ENCODE assay signal across 13 cellular contexts in genomic region chr9:33453286-33453882, GRCh38. TPM values are rescaled to one million over a fixed set of nuclear protein-coding genes. Genes with fewer than 3 reads are reported as not detected.
DNase-seq lines count a peak whose midpoint lies in the region; ATAC-seq and TF ChIP-seq lines count a peak whose summit lies in the region.
"Had no signal": no experiment of that assay in that cellular context is flagged by ENCODE, and none has a peak within 500 bp of the region (broad histone marks: within the 10 kb centered on the region; RNA-seq: fewer than 3 reads in every experiment).

No MANE protein-coding gene starts in this region.

- peaks cover 55% of the 10 kb centered on the region for H3K4me1 Mint-ChIP-seq in T-helper 17 cell

- TF ChIP-seq CTCF in GM10266 (IDR thresholded peaks at IDR 0.05; ENCODE audit: control insufficient read depth, insufficient read depth, low read depth, missing control alignments), result no peak

- peak; percentile 16 for ATAC-seq in T-helper 17 cell
- ATAC-seq in GM19397 (IDR thresholded peaks at IDR 0.05; ENCODE audit: unreplicated experiment), result no peak
- no peak for ATAC-seq in GM18873 (IDR thresholded peaks at IDR 0.05; ENCODE audit: low FRiP score, unreplicated experiment)

- H3K27me3 Mint-ChIP-seq in T-helper 17 cell, result no peaks in the 10 kb centered on the region

- no peaks in the 10 kb centered on the region for H3K36me3 Mint-ChIP-seq in T-helper 17 cell (ENCODE audit: low read depth)
- H3K36me3 Mint-ChIP-seq: brain had no signal

- H3K9me3 ChIP-seq in T-helper 17 cell (ENCODE audit: control insufficient read depth, low read length, poor library complexity, severe bottlenecking), result no peaks in the 10 kb centered on the region
- H3K9me3 ChIP-seq in iPS-20b (ENCODE audit: insufficient read depth, low read depth, low read length), result no peaks in the 10 kb centered on the region
- H3K9me3 ChIP-seq: esophagus muscularis mucosa, SJCRH30, upper lobe of right lung had no signal

- peak overlapping the region; percentile 24 for H3K9ac ChIP-seq in iPS-20b (ENCODE audit: low read depth, low read length)

- H3K4me1 ChIP-seq in ACC112 (ENCODE audit: control insufficient read depth, insufficient read depth, low read length, unreplicated experiment), result peaks cover 11% of the 10 kb centered on the region
- peaks cover 5% of the 10 kb centered on the region; the same call in 1 of the 2 replicates for H3K4me1 ChIP-seq in iPS-20b (ENCODE audit: insufficient read depth, low read length)
- H3K4me1 ChIP-seq: upper lobe of right lung had no signal

- H3K27ac Mint-ChIP-seq in T-helper 17 cell, result peak overlapping the region; percentile 98

- no peaks in the 10 kb centered on the region for H3K79me2 ChIP-seq in ACC112 (ENCODE audit: control insufficient read depth, insufficient read depth, low read length, unreplicated experiment)

- H3K4me3 Mint-ChIP-seq in T-helper 17 cell, result peak overlapping the region; percentile 31
- H3K4me3 Mint-ChIP-seq: brain had no signal

- H3K4me3 ChIP-seq in ACC112 (ENCODE audit: low read depth, low read length) (no peak overlapping the region), iPS-20b (ENCODE audit: low read length) (no peak overlapping the region)
- H3K4me3 ChIP-seq: esophagus muscularis mucosa, SJCRH30, upper lobe of right lung had no signal

- H3K27ac ChIP-seq in ACC112 (ENCODE audit: low read depth, low read length), result 0 out of 2 replicates have a peak overlapping the region, but pooled peaks have one; percentile 14
- H3K27ac ChIP-seq in iPS-20b (ENCODE audit: low read length), result no peak overlapping the region
- H3K27ac ChIP-seq: C4-2B, esophagus muscularis mucosa, SJCRH30, upper lobe of right lung had no signal

- peak overlapping the region; percentile 10 for H2AFZ ChIP-seq in ACC112 (ENCODE audit: low read length, unreplicated experiment)

- H3K36me3 ChIP-seq in ACC112 (ENCODE audit: insufficient read depth, low read length) (no peaks in the 10 kb centered on the region), iPS-20b (ENCODE audit: insufficient read depth, low read depth, low read length) (no peaks in the 10 kb centered on the region)
- H3K36me3 ChIP-seq: esophagus muscularis mucosa, SJCRH30, upper lobe of right lung had no signal

- DNase-seq in ELR (ENCODE audit: low read depth) (peak; percentile 55), T-helper 17 cell (no peak), GM10266 (ENCODE audit: extremely low spot score) (no peak)
- DNase-seq in activated effector memory CD4-positive, alpha-beta T cell treated with anti-CD3 and anti-CD28 coated beads, Interleukin-2, amount 50 U/mL, for 16 hours, result no peak

- no peaks in the 10 kb centered on the region for H3K27me3 ChIP-seq in ACC112 (ENCODE audit: insufficient read depth, low read length)
- peaks cover 5% of the 10 kb centered on the region for H3K27me3 ChIP-seq in iPS-20b (ENCODE audit: insufficient read depth, low read length)
- H3K27me3 ChIP-seq: esophagus muscularis mucosa, SJCRH30, upper lobe of right lung had no signal

RNA-seq across cellular contexts. Expression of gene AQP3, which starts 6.0 kb away (rescaled TPM):
- total RNA-seq in T-helper 17 cell, result 100 to 1,000 TPM; 206 to 225 TPM

RNA-seq across cellular contexts. Expression of gene NOL6, which starts 20.3 kb away (rescaled TPM):
- total RNA-seq in T-helper 17 cell, result 10 to 100 TPM; 32.4 to 34.6 TPM

RNA-seq across cellular contexts. Expression of gene AQP7, which starts 51.0 kb away (rescaled TPM):
- 1 to 10 TPM in 1 of 2 donors, under 1 TPM in 1; 0.31 to 1.2 TPM for total RNA-seq in T-helper 17 cell
